9 cellular contexts compared by ENCODE assay signal in genomic region chr12:124389537-124390441, GRCh38.
DNase-seq lines count a peak whose midpoint lies in the region; ATAC-seq and TF ChIP-seq lines count a peak whose summit lies in the region.
"Had no signal": no experiment of that assay in that cellular context is flagged by ENCODE, and none has a peak within 500 bp of the region (broad histone marks: within the 10 kb centered on the region; RNA-seq: fewer than 3 reads in every experiment).

No MANE protein-coding gene starts in this region.

- peak overlapping the region; percentile 69 to 73 for H3K4me3 ChIP-seq in mucosa of rectum (ENCODE audit: low read length in 2 of 2)

- H3K27ac ChIP-seq in caudate nucleus (ENCODE audit: low read depth, low read length) (peak overlapping the region; percentile 87), mucosa of rectum (ENCODE audit: low read depth in 2 of 2, low read length in 2 of 2) (peak overlapping the region; percentile 91 to 94)

- H3K27ac Mint-ChIP-seq in activated naive CD4-positive, alpha-beta T cell treated with anti-CD3 and anti-CD28 coated beads, Interleukin-2, amount 50 U/mL, for 24 hours = peak overlapping the region; percentile 55
- H3K27ac Mint-ChIP-seq in activated naive CD4-positive, alpha-beta T cell treated with anti-CD3 and anti-CD28 coated beads, Interleukin-2, amount 50 U/mL, for 72 hours = peak overlapping the region in 1 of 2 donors; percentile 53
- no peak overlapping the region for H3K27ac Mint-ChIP-seq in type B pancreatic cell

- peaks cover 45 to 51% of the 10 kb centered on the region in 2 donors for H3K4me1 ChIP-seq in mucosa of rectum (ENCODE audit: control insufficient read depth in 2 of 2, insufficient read depth in 2 of 2, low read length in 2 of 2)

- DNase-seq in activated naive CD4-positive, alpha-beta T cell treated with anti-CD3 and anti-CD28 coated beads, Interleukin-2, amount 50 U/mL, for 72 hours (ENCODE audit: low spot score in 2 of 2) = no peak
- DNase-seq in caudate nucleus (lab: John Stamatoyannopoulos, UW) = no peak
- DNase-seq in type B pancreatic cell (ENCODE audit: extremely low spot score, unreplicated experiment) = no peak
- no peak for DNase-seq in LoVo (ENCODE audit: low spot score)
- no peak for DNase-seq in DMS153 (lab: John Stamatoyannopoulos, UW)
- DNase-seq in NCI-H1417 treated with DMSO at 0.1 percent for 48 hours (lab: John Stamatoyannopoulos, UW) = no peak
- DNase-seq: DND-41 had no signal

- no peaks in the 10 kb centered on the region for H3K27me3 Mint-ChIP-seq in activated naive CD4-positive, alpha-beta T cell treated with anti-CD3 and anti-CD28 coated beads, Interleukin-2, amount 50 U/mL, for 24 hours
- no peaks in the 10 kb centered on the region for H3K27me3 Mint-ChIP-seq in type B pancreatic cell

- peak overlapping the region; percentile 65 for H3K4me3 Mint-ChIP-seq in activated naive CD4-positive, alpha-beta T cell treated with anti-CD3 and anti-CD28 coated beads, Interleukin-2, amount 50 U/mL, for 24 hours
- H3K4me3 Mint-ChIP-seq in type B pancreatic cell = peak overlapping the region; percentile 65

- ATAC-seq in activated naive CD4-positive, alpha-beta T cell treated with anti-CD3 and anti-CD28 coated beads, Interleukin-2, amount 50 U/mL, for 72 hours = no peak

- peaks cover 17 to 19% of the 10 kb centered on the region in 2 donors for H3K36me3 ChIP-seq in mucosa of rectum (ENCODE audit: control insufficient read depth in 2 of 2, insufficient read depth in 2 of 2, low read length in 2 of 2)

- no peaks in the 10 kb centered on the region for H3K27me3 ChIP-seq in mucosa of rectum (ENCODE audit: control insufficient read depth in 2 of 2, insufficient read depth in 2 of 2, low read length in 2 of 2)

- peak overlapping the region; percentile 65 to 86 for H3K9ac ChIP-seq in mucosa of rectum (ENCODE audit: low read depth in 1 of 2, low read length in 2 of 2)

- H3K9me3 Mint-ChIP-seq in activated naive CD4-positive, alpha-beta T cell treated with anti-CD3 and anti-CD28 coated beads, Interleukin-2, amount 50 U/mL, for 24 hours = no peaks in the 10 kb centered on the region
- H3K9me3 Mint-ChIP-seq in activated naive CD4-positive, alpha-beta T cell treated with anti-CD3 and anti-CD28 coated beads, Interleukin-2, amount 50 U/mL, for 72 hours = no peaks in the 10 kb centered on the region
- H3K9me3 Mint-ChIP-seq in type B pancreatic cell = no peaks in the 10 kb centered on the region

- H3K4me1 Mint-ChIP-seq in activated naive CD4-positive, alpha-beta T cell treated with anti-CD3 and anti-CD28 coated beads, Interleukin-2, amount 50 U/mL, for 24 hours = peaks cover 28% of the 10 kb centered on the region
- peaks cover 8% of the 10 kb centered on the region for H3K4me1 Mint-ChIP-seq in type B pancreatic cell (ENCODE audit: unreplicated experiment)

- TF ChIP-seq CTCF in type B pancreatic cell (conservative IDR thresholded peaks at IDR 0.05) = no peak

- no peaks in the 10 kb centered on the region for H3K9me3 ChIP-seq in mucosa of rectum (ENCODE audit: control insufficient read depth in 2 of 2, low read length in 2 of 2)

- H3K36me3 Mint-ChIP-seq in activated naive CD4-positive, alpha-beta T cell treated with anti-CD3 and anti-CD28 coated beads, Interleukin-2, amount 50 U/mL, for 24 hours = peaks cover under 1% of the 10 kb centered on the region
- H3K36me3 Mint-ChIP-seq in activated naive CD4-positive, alpha-beta T cell treated with anti-CD3 and anti-CD28 coated beads, Interleukin-2, amount 50 U/mL, for 72 hours = no peaks in the 10 kb centered on the region
- peaks cover 4% of the 10 kb centered on the region for H3K36me3 Mint-ChIP-seq in type B pancreatic cell
